Comparison of ENCODE assay signal across 1 cellular context in genomic region chr3:142098974-142099373, GRCh38.
TF ChIP-seq lines count a peak whose summit lies in the region.

No MANE protein-coding gene starts in this region.

TF ChIP-seq in K562, 482 proteins besides CTCF, POLR2A, EP300 and RAD21 (continued from another document and continues in another):
- TF ChIP-seq CCAR2 (IDR thresholded peaks at IDR 0.05; ENCODE audit: low read depth, low read length): no peak
- peak; percentile 37; the same call in 1 of the 2 replicates for TF ChIP-seq CTBP1 (IDR thresholded peaks at IDR 0.05; ENCODE audit: borderline replicate concordance)
- no peak for TF ChIP-seq KHSRP (IDR thresholded peaks at IDR 0.05)
- TF ChIP-seq, protein P1, sequence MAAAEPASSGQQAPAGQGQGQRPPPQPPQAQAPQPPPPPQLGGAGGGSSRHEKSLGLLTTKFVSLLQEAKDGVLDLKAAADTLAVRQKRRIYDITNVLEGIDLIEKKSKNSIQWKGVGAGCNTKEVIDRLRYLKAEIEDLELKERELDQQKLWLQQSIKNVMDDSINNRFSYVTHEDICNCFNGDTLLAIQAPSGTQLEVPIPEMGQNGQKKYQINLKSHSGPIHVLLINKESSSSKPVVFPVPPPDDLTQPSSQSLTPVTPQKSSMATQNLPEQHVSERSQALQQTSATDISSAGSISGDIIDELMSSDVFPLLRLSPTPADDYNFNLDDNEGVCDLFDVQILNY (CRISPR knock-in tag; IDR thresholded peaks at IDR 0.05): no peak
- TF ChIP-seq ARHGAP35 (IDR thresholded peaks at IDR 0.05; ENCODE audit: partially characterized antibody): no peak
- no peak for TF ChIP-seq RFX7 (CRISPR knock-in tag; IDR thresholded peaks at IDR 0.05)
- TF ChIP-seq, protein P2, sequence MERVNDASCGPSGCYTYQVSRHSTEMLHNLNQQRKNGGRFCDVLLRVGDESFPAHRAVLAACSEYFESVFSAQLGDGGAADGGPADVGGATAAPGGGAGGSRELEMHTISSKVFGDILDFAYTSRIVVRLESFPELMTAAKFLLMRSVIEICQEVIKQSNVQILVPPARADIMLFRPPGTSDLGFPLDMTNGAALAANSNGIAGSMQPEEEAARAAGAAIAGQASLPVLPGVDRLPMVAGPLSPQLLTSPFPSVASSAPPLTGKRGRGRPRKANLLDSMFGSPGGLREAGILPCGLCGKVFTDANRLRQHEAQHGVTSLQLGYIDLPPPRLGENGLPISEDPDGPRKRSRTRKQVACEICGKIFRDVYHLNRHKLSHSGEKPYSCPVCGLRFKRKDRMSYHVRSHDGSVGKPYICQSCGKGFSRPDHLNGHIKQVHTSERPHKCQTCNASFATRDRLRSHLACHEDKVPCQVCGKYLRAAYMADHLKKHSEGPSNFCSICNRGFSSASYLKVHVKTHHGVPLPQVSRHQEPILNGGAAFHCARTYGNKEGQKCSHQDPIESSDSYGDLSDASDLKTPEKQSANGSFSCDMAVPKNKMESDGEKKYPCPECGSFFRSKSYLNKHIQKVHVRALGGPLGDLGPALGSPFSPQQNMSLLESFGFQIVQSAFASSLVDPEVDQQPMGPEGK (CRISPR knock-in tag; IDR thresholded peaks at IDR 0.05; ENCODE audit: borderline replicate concordance): no peak
- TF ChIP-seq PHF8 (IDR thresholded peaks at IDR 0.05; ENCODE audit: borderline replicate concordance, low read length): no peak
- no peak for TF ChIP-seq HNRNPL (IDR thresholded peaks at IDR 0.05; ENCODE audit: low read depth, low read length)
- no peak for TF ChIP-seq NELFE (IDR thresholded peaks at IDR 0.05; ENCODE audit: insufficient read depth, insufficient read length)
- TF ChIP-seq HINFP (tag; conservative IDR thresholded peaks at IDR 0.05; ENCODE audit: low read depth): no peak
- peak; percentile 41; the same call in 1 of the 2 replicates for TF ChIP-seq HDAC2 (IDR thresholded peaks at IDR 0.05)
- 0 out of 2 replicates have a peak, but pooled peaks have one; percentile 33 for TF ChIP-seq ZNF589 (CRISPR knock-in tag; IDR thresholded peaks at IDR 0.05; ENCODE audit: low read depth)
- TF ChIP-seq, protein P3, sequence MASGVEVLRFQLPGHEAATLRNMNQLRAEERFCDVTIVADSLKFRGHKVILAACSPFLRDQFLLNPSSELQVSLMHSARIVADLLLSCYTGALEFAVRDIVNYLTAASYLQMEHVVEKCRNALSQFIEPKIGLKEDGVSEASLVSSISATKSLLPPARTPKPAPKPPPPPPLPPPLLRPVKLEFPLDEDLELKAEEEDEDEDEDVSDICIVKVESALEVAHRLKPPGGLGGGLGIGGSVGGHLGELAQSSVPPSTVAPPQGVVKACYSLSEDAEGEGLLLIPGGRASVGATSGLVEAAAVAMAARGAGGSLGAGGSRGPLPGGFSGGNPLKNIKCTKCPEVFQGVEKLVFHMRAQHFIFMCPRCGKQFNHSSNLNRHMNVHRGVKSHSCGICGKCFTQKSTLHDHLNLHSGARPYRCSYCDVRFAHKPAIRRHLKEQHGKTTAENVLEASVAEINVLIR (CRISPR knock-in tag; IDR thresholded peaks at IDR 0.05): no peak
- no peak for TF ChIP-seq CBX8 (IDR thresholded peaks at IDR 0.05; ENCODE audit: borderline replicate concordance, extremely low read depth, low read depth, low read length, poor library complexity, severe bottlenecking)
- no peak for TF ChIP-seq EWSR1 (IDR thresholded peaks at IDR 0.05; ENCODE audit: borderline replicate concordance, low read depth, partially characterized antibody)
- no peak for TF ChIP-seq RBBP5 (IDR thresholded peaks at IDR 0.05; ENCODE audit: borderline replicate concordance, insufficient read depth, low read length, poor library complexity, severe bottlenecking)
- peak; percentile 22; the same call in 1 of the 2 replicates for TF ChIP-seq MGA (IDR thresholded peaks at IDR 0.05)
- peak; percentile 75 for TF ChIP-seq GATA2 (CRISPR knock-in tag; IDR thresholded peaks at IDR 0.05)
- TF ChIP-seq FOXJ3 (CRISPR knock-in tag; IDR thresholded peaks at IDR 0.05): no peak
- no peak for TF ChIP-seq MCM2 (IDR thresholded peaks at IDR 0.05; ENCODE audit: low read depth)
- TF ChIP-seq ATF7 (IDR thresholded peaks at IDR 0.05): 0 out of 2 replicates have a peak, but pooled peaks have one; percentile 20
- no peak for TF ChIP-seq MLLT1 (IDR thresholded peaks at IDR 0.05)
- no peak for TF ChIP-seq DACH1 (IDR thresholded peaks at IDR 0.05; ENCODE audit: partially characterized antibody)
- TF ChIP-seq, protein P4, sequence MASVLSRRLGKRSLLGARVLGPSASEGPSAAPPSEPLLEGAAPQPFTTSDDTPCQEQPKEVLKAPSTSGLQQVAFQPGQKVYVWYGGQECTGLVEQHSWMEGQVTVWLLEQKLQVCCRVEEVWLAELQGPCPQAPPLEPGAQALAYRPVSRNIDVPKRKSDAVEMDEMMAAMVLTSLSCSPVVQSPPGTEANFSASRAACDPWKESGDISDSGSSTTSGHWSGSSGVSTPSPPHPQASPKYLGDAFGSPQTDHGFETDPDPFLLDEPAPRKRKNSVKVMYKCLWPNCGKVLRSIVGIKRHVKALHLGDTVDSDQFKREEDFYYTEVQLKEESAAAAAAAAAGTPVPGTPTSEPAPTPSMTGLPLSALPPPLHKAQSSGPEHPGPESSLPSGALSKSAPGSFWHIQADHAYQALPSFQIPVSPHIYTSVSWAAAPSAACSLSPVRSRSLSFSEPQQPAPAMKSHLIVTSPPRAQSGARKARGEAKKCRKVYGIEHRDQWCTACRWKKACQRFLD (CRISPR knock-in tag; IDR thresholded peaks at IDR 0.05): no peak
- TF ChIP-seq RBM25 (IDR thresholded peaks at IDR 0.05; ENCODE audit: low read depth, low read length, severe bottlenecking): no peak
- 0 out of 2 replicates have a peak, but pooled peaks have one; percentile 22 for TF ChIP-seq ZNF592 (IDR thresholded peaks at IDR 0.05)
- no peak for TF ChIP-seq ZNF408 (CRISPR knock-in tag; IDR thresholded peaks at IDR 0.05; ENCODE audit: low read depth)
- TF ChIP-seq ZKSCAN8 (CRISPR knock-in tag; IDR thresholded peaks at IDR 0.05): no peak
- no peak for TF ChIP-seq SP2 (IDR thresholded peaks at IDR 0.05; ENCODE audit: extremely low read depth, low read depth, low read length, poor library complexity, severe bottlenecking)
- no peak for TF ChIP-seq SIN3A (IDR thresholded peaks at IDR 0.05; ENCODE audit: borderline replicate concordance in 2 of 2, control insufficient read depth in 1 of 2, low read depth in 2 of 2, low read length in 2 of 2)
